In the genomic region with DNA sequence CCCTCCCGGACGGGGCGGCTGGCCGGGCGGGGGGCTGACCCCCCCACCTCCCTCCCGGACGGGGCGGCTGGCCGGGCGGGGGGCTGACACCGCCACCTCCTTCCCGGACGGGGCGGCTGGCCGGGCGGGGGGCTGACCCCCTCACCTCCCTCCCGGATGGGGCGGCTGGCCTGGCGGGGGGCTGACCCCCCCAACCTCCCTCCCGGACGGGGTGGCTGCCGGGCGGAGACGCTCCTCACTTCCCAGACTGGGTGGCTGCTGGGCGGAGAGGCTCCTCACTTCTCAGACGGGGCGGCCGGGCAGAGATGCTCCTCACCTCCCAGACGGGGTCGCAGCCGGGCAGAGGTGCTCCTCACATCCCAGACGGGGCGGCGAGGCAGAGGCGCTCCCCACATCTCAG, we compare ENCODE assay signal across 3 cellular contexts. TPM values are rescaled to one million over a fixed set of nuclear protein-coding genes. Genes with fewer than 3 reads are reported as not detected.
DNase-seq lines count a peak whose midpoint lies in the region; FAIRE-seq and TF ChIP-seq lines count a peak whose summit lies in the region.
"Not testable (repeated sequence)": the region's sequence is repeated elsewhere in the genome, so short reads cannot be mapped to it uniquely, and the experiment has no call there.
"Had no signal": no experiment of that assay in that cellular context is flagged by ENCODE, and none has a peak within 500 bp of the region (broad histone marks: within the 10 kb centered on the region; RNA-seq: fewer than 3 reads in every experiment).

No MANE protein-coding gene starts in this region.

- H3K4me3 ChIP-seq in kidney (ENCODE audit: low read length in 2 of 2) = not testable (repeated sequence)

- H3K4me1 ChIP-seq in kidney (ENCODE audit: control insufficient read depth in 1 of 2, insufficient read depth in 1 of 2, low read depth in 1 of 2, low read length in 2 of 2) = not testable (repeated sequence)

- H3K36me3 Mint-ChIP-seq in osteocyte (ENCODE audit: unreplicated experiment) = not testable (repeated sequence)

- not testable (repeated sequence) for H3K27me3 Mint-ChIP-seq in osteocyte (ENCODE audit: unreplicated experiment)

- FAIRE-seq in kidney (lab: Jason Lieb, UNC) = not testable (repeated sequence)

- DNase-seq in kidney = peak; percentile 21
- peak; percentile 80 for DNase-seq in osteocyte (ENCODE audit: extremely low spot score, unreplicated experiment)

- not testable (repeated sequence) for TF ChIP-seq CTCF in kidney (IDR thresholded peaks at IDR 0.05; ENCODE audit: borderline replicate concordance, extremely low read depth, insufficient read depth); osteocyte (IDR thresholded peaks at IDR 0.05)

- H3K9ac ChIP-seq in kidney (ENCODE audit: low read length in 2 of 2) = not testable (repeated sequence)

- not testable (repeated sequence) for H3K27ac ChIP-seq in kidney (ENCODE audit: low read depth in 2 of 2, low read length in 2 of 2)

- H3K36me3 ChIP-seq in kidney (ENCODE audit: control insufficient read depth in 1 of 2, insufficient read depth in 2 of 2, low read length in 2 of 2) = not testable (repeated sequence)

- intact Hi-C loops in kidney (cut with DNase I) = not testable (repeated sequence)

- not testable (repeated sequence) for H3K9me3 ChIP-seq in kidney (ENCODE audit: control insufficient read depth in 1 of 2, low read length in 2 of 2)

- H3K27ac Mint-ChIP-seq in osteocyte (ENCODE audit: unreplicated experiment) = not testable (repeated sequence)

- H3K4me1 Mint-ChIP-seq in osteocyte (ENCODE audit: unreplicated experiment) = not testable (repeated sequence)

- H3K4me3 Mint-ChIP-seq in osteocyte (ENCODE audit: unreplicated experiment) = not testable (repeated sequence)

- H3K9me3 Mint-ChIP-seq in osteocyte (ENCODE audit: unreplicated experiment) = not testable (repeated sequence)

RNA-seq across cellular contexts. Expression of a gene that starts 10.0 kb away (rescaled TPM):
- total RNA-seq in kidney (18.3 TPM), osteocyte (15.1 and 16.1 TPM in 2 replicates)
- 47.1 TPM for polyA plus RNA-seq in kidney (ENCODE audit: insufficient read depth, low read depth, low replicate concordance)

RNA-seq across cellular contexts. Expression of a gene that starts 10.1 kb away (rescaled TPM):
- total RNA-seq in kidney (1.9 TPM), osteocyte (4.0 and 4.2 TPM in 2 replicates)
- 0.47 TPM for polyA plus RNA-seq in kidney (ENCODE audit: insufficient read depth, low read depth, low replicate concordance)
- polyA plus RNA-seq: CD8-positive, alpha-beta memory T cell had no signal

RNA-seq across cellular contexts. Expression of a gene that starts 46.5 kb away (rescaled TPM):
- total RNA-seq in kidney = 186 TPM
- polyA plus RNA-seq in kidney (ENCODE audit: insufficient read depth, low read depth, low replicate concordance) = 349 TPM
- total RNA-seq in osteocyte = 194 and 219 TPM in 2 replicates
